9 cellular contexts compared by ENCODE assay signal in the genomic region with DNA sequence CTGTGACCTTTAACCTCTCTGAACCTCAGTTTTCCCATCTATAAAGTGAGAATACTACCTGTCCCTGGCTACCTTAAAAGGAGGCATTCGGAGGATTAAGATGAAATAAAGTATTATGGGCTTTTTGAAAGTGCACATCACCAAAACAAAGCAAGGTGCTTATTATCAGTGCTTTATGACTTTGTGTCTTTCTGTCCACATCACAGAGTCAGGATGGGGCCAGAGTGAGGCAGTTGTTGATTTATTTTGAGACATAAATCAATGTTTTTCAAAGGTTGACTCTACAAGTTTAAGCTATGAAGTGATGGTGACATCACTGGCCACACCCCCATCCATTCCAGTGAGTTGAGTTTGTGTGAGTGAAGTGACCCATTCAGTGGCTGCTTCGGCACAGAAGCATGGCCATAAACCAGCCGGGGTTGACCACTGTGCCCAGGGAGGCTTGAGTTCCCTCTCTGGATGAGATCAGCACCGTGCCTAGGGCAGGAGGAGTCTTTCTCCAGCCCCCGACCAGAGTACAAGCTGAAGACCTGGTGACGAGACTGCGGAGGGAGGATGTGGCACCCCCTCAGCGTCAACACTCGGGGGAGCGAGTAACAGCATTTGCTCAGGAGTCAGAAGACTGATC.
DNase-seq lines count a peak whose midpoint lies in the region; ATAC-seq and TF ChIP-seq lines count a peak whose summit lies in the region.
"Had no signal": no experiment of that assay in that cellular context is flagged by ENCODE, and none has a peak within 500 bp of the region (broad histone marks: within the 10 kb centered on the region; RNA-seq: fewer than 3 reads in every experiment).

No MANE protein-coding gene starts in this region.

- no peak for DNase-seq in SK-N-SH
- peak; percentile 81 to 87 for DNase-seq in aorta
- no peak for DNase-seq in progenitor cell of endocrine pancreas (ENCODE audit: low spot score, unreplicated experiment)
- no peak for DNase-seq in NCI-H2227 (lab: John Stamatoyannopoulos, UW; ENCODE audit: unreplicated experiment)
- no peak for DNase-seq in NOMO-1 treated with dmso at 0.1 percent for 144 hours (lab: John Stamatoyannopoulos, UW; ENCODE audit: unreplicated experiment)
- DNase-seq: activated CD4-positive, alpha-beta memory T cell treated with anti-CD3 and anti-CD28 coated beads, Interleukin-2, amount 10 ng/mL, durations not matched to agents 7 days and 5 days had no signal

- peaks cover 19% of the 10 kb centered on the region for H3K4me1 Mint-ChIP-seq in progenitor cell of endocrine pancreas (ENCODE audit: low read depth)

- intact Hi-C loops in aorta (cut with DNase I) = loop anchor here (2.0 to 5.0 kb wide), 6 partner anchors 35 to 90 kb away; partner anchors contain the start of gene PPP1CB (in 2 of the 2)

- H3K27me3 ChIP-seq in SK-N-SH (ENCODE audit: insufficient read depth) (no peaks in the 10 kb centered on the region), mucosa of stomach (ENCODE audit: control insufficient read depth, insufficient read depth, low read length) (no peaks in the 10 kb centered on the region), aorta (ENCODE audit: control insufficient read depth in 1 of 2, insufficient read depth in 2 of 2, low read length in 1 of 2) (no peaks in the 10 kb centered on the region)

- no peak overlapping the region for H3K27ac Mint-ChIP-seq in progenitor cell of endocrine pancreas
- H3K27ac Mint-ChIP-seq: activated CD4-positive, alpha-beta memory T cell treated with anti-CD3 and anti-CD28 coated beads, Interleukin-2, amount 10 ng/mL, durations not matched to agents 7 days and 5 days had no signal

- TF ChIP-seq CTCF in SK-N-SH (IDR thresholded peaks at IDR 0.05) (no peak), progenitor cell of endocrine pancreas (IDR thresholded peaks at IDR 0.05; ENCODE audit: unreplicated experiment) (no peak)

- H3K79me2 ChIP-seq in SK-N-SH (ENCODE audit: insufficient read depth) = no peaks in the 10 kb centered on the region

- CTCF ChIA-PET in SK-N-SH (lab: Yijun Ruan, JAX) = interaction anchor here (1.0 to 6.8 kb wide), 6 partner anchors 8 to 101 kb away, joined by 3 to 69 read pairs (median 10); partner anchors contain the start of gene PPP1CB

- H3K36me3 ChIP-seq in SK-N-SH (replicated peaks in 1 of 2; ENCODE audit: control insufficient read depth in 1 of 2, insufficient read depth in 2 of 2, low read length in 1 of 2) = no peaks in the 10 kb centered on the region
- H3K36me3 ChIP-seq in mucosa of stomach (ENCODE audit: control insufficient read depth, insufficient read depth, low read length) = no peaks in the 10 kb centered on the region
- no peaks in the 10 kb centered on the region for H3K36me3 ChIP-seq in aorta (ENCODE audit: control insufficient read depth in 1 of 2, insufficient read depth in 2 of 2, low read length in 1 of 2)

- H3K27ac ChIP-seq in SK-N-SH (ENCODE audit: low read depth in 2 of 2, low read length in 1 of 2) = peak overlapping the region; percentile 68 to 98; a peak in 3 of 4 replicates
- H3K27ac ChIP-seq in aorta (ENCODE audit: low read depth in 1 of 2, low read length in 2 of 2) = peak overlapping the region; percentile 89 to 94

- H3K4me1 ChIP-seq in SK-N-SH (ENCODE audit: control insufficient read depth in 1 of 2, insufficient read depth in 2 of 2, low read depth in 1 of 2, low read length in 1 of 2) = peaks cover 43 to 57% of the 10 kb centered on the region in 2 experiments
- H3K4me1 ChIP-seq in mucosa of stomach (ENCODE audit: control insufficient read depth, insufficient read depth, low read length) = peaks cover 79% of the 10 kb centered on the region
- H3K4me1 ChIP-seq in aorta (ENCODE audit: control insufficient read depth in 1 of 2, insufficient read depth in 2 of 2, low read length in 2 of 2) = peaks cover 0 to 9% of the 10 kb centered on the region in 2 donors

- POLR2A ChIA-PET in SK-N-SH (lab: Yijun Ruan, JAX) = interaction anchor here (3.7 kb wide), 1 partner anchor 90 kb away, joined by 105 read pairs; the partner anchor contains the start of gene PPP1CB

- H3K4me2 ChIP-seq in SK-N-SH = peak overlapping the region; percentile 56; the same call in 1 of the 2 replicates

- H3K9me3 ChIP-seq in SK-N-SH (no peaks in the 10 kb centered on the region), mucosa of stomach (ENCODE audit: control insufficient read depth, low read length) (no peaks in the 10 kb centered on the region), aorta (ENCODE audit: control insufficient read depth, low read length) (no peaks in the 10 kb centered on the region)

- H3K9ac ChIP-seq in SK-N-SH = no peak overlapping the region
- no peak overlapping the region for H3K9ac ChIP-seq in mucosa of stomach (ENCODE audit: low read length)

- H3K27me3 Mint-ChIP-seq in progenitor cell of endocrine pancreas = no peaks in the 10 kb centered on the region
- H3K27me3 Mint-ChIP-seq: activated CD4-positive, alpha-beta memory T cell treated with anti-CD3 and anti-CD28 coated beads, Interleukin-2, amount 10 ng/mL, durations not matched to agents 7 days and 5 days had no signal

- H3K9me2 ChIP-seq in SK-N-SH = no peaks in the 10 kb centered on the region

- no peak for ATAC-seq in SK-N-SH treated with all-trans-retinoic acid at 6 μM for 48 hours
- peak; percentile 50 for ATAC-seq in esophagus mucosa
- peak; percentile 48 for ATAC-seq in aorta (ENCODE audit: low FRiP score)

- H3K4me3 Mint-ChIP-seq in progenitor cell of endocrine pancreas (ENCODE audit: low read depth) = no peak overlapping the region
- H3K4me3 Mint-ChIP-seq: activated CD4-positive, alpha-beta memory T cell treated with anti-CD3 and anti-CD28 coated beads, Interleukin-2, amount 10 ng/mL, durations not matched to agents 7 days and 5 days had no signal

- no peaks in the 10 kb centered on the region for H4K20me1 ChIP-seq in SK-N-SH (ENCODE audit: insufficient read depth)

- no peaks in the 10 kb centered on the region for H3K9me3 Mint-ChIP-seq in progenitor cell of endocrine pancreas (ENCODE audit: low read depth)

- no peak for TF ChIP-seq RAD21 in SK-N-SH (IDR thresholded peaks at IDR 0.05; ENCODE audit: low read length)

- no peaks in the 10 kb centered on the region for H3K36me3 Mint-ChIP-seq in progenitor cell of endocrine pancreas (ENCODE audit: insufficient read depth)

- H3K4me3 ChIP-seq in SK-N-SH (ENCODE audit: low read depth in 2 of 2, low read length in 1 of 2) (no peak overlapping the region), mucosa of stomach (ENCODE audit: low read length) (peak overlapping the region; percentile 7), aorta (ENCODE audit: low read length in 2 of 2) (no peak overlapping the region)

- H2AFZ ChIP-seq in SK-N-SH (ENCODE audit: low read depth) = no peak overlapping the region

- WGBS in SK-N-SH (ENCODE audit: low lambda C conversion rate) = 96% methylated on average over 9 of the region's 10 CpGs
- 5 to 13% methylated on average over 10 of the region's 10 CpGs for WGBS in aorta, 2 donors

- no peak for TF ChIP-seq EP300 in SK-N-SH (IDR thresholded peaks at IDR 0.05; ENCODE audit: borderline replicate concordance in 1 of 2, low read depth in 1 of 2, low read length in 1 of 2)

- H3F3A ChIP-seq in SK-N-SH (replicated peaks; ENCODE audit: insufficient read depth) = peaks cover 25% of the 10 kb centered on the region

TF ChIP-seq in SK-N-SH, 30 proteins besides CTCF, POLR2A, EP300 and RAD21:
- TF ChIP-seq POLR2AphosphoS5 (IDR thresholded peaks at IDR 0.05; ENCODE audit: low read depth, low read length) (no peak), CHD2 (IDR thresholded peaks at IDR 0.05; ENCODE audit: low read length, partially characterized antibody) (no peak), FOSL2 (IDR thresholded peaks at IDR 0.05; ENCODE audit: borderline replicate concordance, low read depth) (no peak), RFX5 (IDR thresholded peaks at IDR 0.05; ENCODE audit: low read length) (no peak), TEAD4 (IDR thresholded peaks at IDR 0.05; ENCODE audit: borderline replicate concordance, insufficient read depth) (no peak)

TF ChIP-seq in SK-N-SH treated with all-trans-retinoic acid at 6 μM for 48 hours, 23 proteins besides CTCF, POLR2A, EP300 and RAD21:
- TF ChIP-seq PPARA (CRISPR knock-in tag; IDR thresholded peaks at IDR 0.05; ENCODE audit: borderline replicate concordance) = no peak
- no peak for TF ChIP-seq RARB (CRISPR knock-in tag; IDR thresholded peaks at IDR 0.05)
- TF ChIP-seq SNAI2 (CRISPR knock-in tag; IDR thresholded peaks at IDR 0.05) = no peak
- no peak for TF ChIP-seq ARNTL (CRISPR knock-in tag; IDR thresholded peaks at IDR 0.05; ENCODE audit: borderline replicate concordance, low read depth)

Comparison
In these comparisons a context has a peak if more than half of its experiments do, and no peak if none do; other contexts are left out.
1. DNase-seq: peak in aorta (2 of 2); none in SK-N-SH (single experiment), progenitor cell of endocrine pancreas (single experiment), NCI-H2227 (single experiment) and NOMO-1 treated with dmso at 0.1 percent for 144 hours (single experiment).